Comparison of ENCODE assay signal across 8 cellular contexts in genomic region chr1:33349778-33350610, GRCh38. TPM values are rescaled to one million over a fixed set of nuclear protein-coding genes. Genes with fewer than 3 reads are reported as not detected.
DNase-seq lines count a peak whose midpoint lies in the region; ATAC-seq and TF ChIP-seq lines count a peak whose summit lies in the region.

No MANE protein-coding gene starts in this region.

- H3K27ac Mint-ChIP-seq in naive B cell, result peak overlapping the region; percentile 93 to 98 (median 98)
- peak overlapping the region; percentile 94 for H3K27ac Mint-ChIP-seq in stimulated activated effector memory CD8-positive, alpha-beta T cell treated with anti-CD3 and anti-CD28 coated beads, Interleukin-12 subunit alpha, Interleukin-12 subunit beta, amount 100 ng/mL, for 72 hours

- TF ChIP-seq CTCF in IMR-90 (conservative IDR thresholded peaks at IDR 0.05; ENCODE audit: low read depth, low read length) (no peak), Panc1 (IDR thresholded peaks at IDR 0.05) (no peak)

- peaks cover 10% of the 10 kb centered on the region for H3K4me1 ChIP-seq in IMR-90 (ENCODE audit: control insufficient read depth, insufficient read depth, low read length)
- peaks cover 34% of the 10 kb centered on the region for H3K4me1 ChIP-seq in Panc1 (ENCODE audit: control insufficient read depth, insufficient read depth, low read length)

- peaks cover 16% of the 10 kb centered on the region for H3K36me3 ChIP-seq in IMR-90 (ENCODE audit: control insufficient read depth, insufficient read depth, low read length)
- H3K36me3 ChIP-seq in Panc1 (ENCODE audit: control insufficient read depth, insufficient read depth, low read length), result peaks cover 7% of the 10 kb centered on the region

- peak overlapping the region; percentile 96 for H3K4ac ChIP-seq in IMR-90 (ENCODE audit: low read depth, low read length)

- H3K56ac ChIP-seq in IMR-90 (ENCODE audit: extremely low read depth, insufficient read depth, low read length), result peak overlapping the region; percentile 64

- H3K4me2 ChIP-seq in IMR-90 (ENCODE audit: low read depth, low read length), result peak overlapping the region; percentile 85

- H2BK20ac ChIP-seq in IMR-90 (ENCODE audit: low read depth, low read length), result peak overlapping the region; percentile 46; the same call in 1 of the 2 replicates

- H4K20me1 ChIP-seq in IMR-90 (ENCODE audit: insufficient read depth, low read length), result peaks cover 26% of the 10 kb centered on the region

- H2BK15ac ChIP-seq in IMR-90 (ENCODE audit: low read depth, low read length), result peak overlapping the region; percentile 72; the same call in 2 of the 3 replicates

- in situ Hi-C loops in IMR-90 (cut with MboI; ENCODE audit: low sequenced_read_pairs), result no loop called here
- in situ Hi-C loops in Panc1 (cut with HindIII; ENCODE audit: low pct_unique_long_range_greater_than_20kb, low sequenced_read_pairs), result no loop called here

- H3K27me3 ChIP-seq in IMR-90 (ENCODE audit: control insufficient read depth, insufficient read depth, low read length) (no peaks in the 10 kb centered on the region), Panc1 (ENCODE audit: control insufficient read depth, insufficient read depth, low read length) (no peaks in the 10 kb centered on the region)

- peak overlapping the region; percentile 90 for H3K9ac ChIP-seq in IMR-90 (ENCODE audit: low read depth, low read length)

- H3K9me3 Mint-ChIP-seq in naive B cell, result no peaks in the 10 kb centered on the region
- no peaks in the 10 kb centered on the region for H3K9me3 Mint-ChIP-seq in stimulated activated effector memory CD8-positive, alpha-beta T cell treated with anti-CD3 and anti-CD28 coated beads, Interleukin-12 subunit alpha, Interleukin-12 subunit beta, amount 100 ng/mL, for 72 hours

- H3K9me1 ChIP-seq in IMR-90 (ENCODE audit: insufficient read depth, low read length), result peaks cover 3% of the 10 kb centered on the region; the same call in 1 of the 2 replicates

- H2BK5ac ChIP-seq in IMR-90 (ENCODE audit: low read depth, low read length, poor library complexity, severe bottlenecking), result peak overlapping the region; percentile 99

- TF ChIP-seq RAD21 in IMR-90 (IDR thresholded peaks at IDR 0.05; ENCODE audit: low read length), result no peak

- peak overlapping the region; percentile 84 for H2AK9ac ChIP-seq in IMR-90 (replicated peaks; ENCODE audit: low read depth, low read length, poor library complexity)

- WGBS in IMR-90 (ENCODE audit: extremely low coverage in 2 of 2, insufficient read length in 1 of 2), 2 experiments, result 2% methylated on average over 24 of the region's 104 CpGs; no CpG with 5 or more reads in 1 of the 2 experiments

- TF ChIP-seq POLR2A in IMR-90 (IDR thresholded peaks at IDR 0.05; ENCODE audit: low read depth, low read length), result peak; percentile 71; the same call in 1 of the 2 replicates

- no peaks in the 10 kb centered on the region for H3K27me3 Mint-ChIP-seq in naive B cell

- peaks cover 6 to 28% of the 10 kb centered on the region in 2 experiments for H3K79me1 ChIP-seq in IMR-90 (ENCODE audit: low read depth in 1 of 2, low read length in 2 of 2)

- no peaks in the 10 kb centered on the region for H3K9me3 ChIP-seq in IMR-90 (ENCODE audit: control insufficient read depth, insufficient read depth, low read length)
- H3K9me3 ChIP-seq in Panc1 (ENCODE audit: control insufficient read depth, insufficient read depth, low read depth, low read length), result no peaks in the 10 kb centered on the region

- dilution Hi-C loops in IMR-90 (cut with HindIII; ENCODE audit: low sequenced_read_pairs, unreplicated experiment), result no loop called here

- peak overlapping the region; percentile 86 to 96 for H4K8ac ChIP-seq in IMR-90 (ENCODE audit: low read depth in 2 of 2, low read length in 2 of 2)

- ATAC-seq in GM21529 (IDR thresholded peaks at IDR 0.05; ENCODE audit: unreplicated experiment) (peak; percentile 75), IMR-90 (ENCODE audit: low read depth) (peak; percentile 82), Panc1 (peak; percentile 89), naive B cell (ENCODE audit: low read depth in 2 of 2) (peak; percentile 80 to 81)
- peak; percentile 91 for ATAC-seq in stimulated activated effector memory CD8-positive, alpha-beta T cell treated with anti-CD3 and anti-CD28 coated beads, Interleukin-12 subunit alpha, Interleukin-12 subunit beta, amount 100 ng/mL, for 72 hours

- H3K14ac ChIP-seq in IMR-90 (replicated peaks; ENCODE audit: low read depth, low read length), result peak overlapping the region; percentile 95

- H2AK5ac ChIP-seq in IMR-90 (ENCODE audit: low read depth, low read length), result peak overlapping the region; percentile 95

- peak overlapping the region; percentile 90 for H4K5ac ChIP-seq in IMR-90 (ENCODE audit: low read depth, low read length)

- peak overlapping the region; percentile 67 for H2BK120ac ChIP-seq in IMR-90 (ENCODE audit: low read depth, low read length)

- H4K91ac ChIP-seq in IMR-90 (ENCODE audit: insufficient read depth, low read depth, low read length), result peak overlapping the region; percentile 95

- H3K36me3 Mint-ChIP-seq in naive B cell, result no peaks in the 10 kb centered on the region
- peaks cover 26% of the 10 kb centered on the region for H3K36me3 Mint-ChIP-seq in stimulated activated effector memory CD8-positive, alpha-beta T cell treated with anti-CD3 and anti-CD28 coated beads, Interleukin-12 subunit alpha, Interleukin-12 subunit beta, amount 100 ng/mL, for 72 hours

- H3K18ac ChIP-seq in IMR-90 (ENCODE audit: low read depth, low read length), result peak overlapping the region; percentile 86

- CTCF ChIA-PET in IMR-90 (lab: Yijun Ruan, JAX), result no interaction called here
- CTCF ChIA-PET in Panc1 (lab: Charles Lee), result interaction anchor here (0.7 kb wide), 1 partner anchor 12 kb away, joined by 5 read pairs; no protein-coding TSS in a partner anchor

- DNase-seq in DMS153 treated with DMSO at 0.1 percent for 48 hours (lab: John Stamatoyannopoulos, UW; ENCODE audit: unreplicated experiment), result peak; percentile 85
- peak; percentile 72 for DNase-seq in IMR-90
- DNase-seq in Panc1 (ENCODE audit: low read depth, low spot score), result no peak
- DNase-seq in activated T-helper 1 cell treated with Interleukin-2 at 50 U/mL for 16 hours (ENCODE audit: low read depth), result peak; percentile 76
- peak; percentile 80 for DNase-seq in fibroblast of gingiva (ENCODE audit: low read depth)
- peak; percentile 73 for DNase-seq in naive B cell
- peak; percentile 68 to 85 for DNase-seq in stimulated activated effector memory CD8-positive, alpha-beta T cell treated with anti-CD3 and anti-CD28 coated beads, Interleukin-12 subunit alpha, Interleukin-12 subunit beta, amount 100 ng/mL, for 72 hours (ENCODE audit: low spot score in 2 of 2)

- H3K27ac ChIP-seq in IMR-90 (ENCODE audit: insufficient read depth, low read length) (peak overlapping the region; percentile 86), Panc1 (ENCODE audit: low read length) (peak overlapping the region; percentile 84)

- peak overlapping the region; percentile 98 for H3K4me3 ChIP-seq in IMR-90 (ENCODE audit: insufficient read depth, low read depth, low read length)
- peak overlapping the region; percentile 81 for H3K4me3 ChIP-seq in Panc1 (ENCODE audit: low read depth in 2 of 2, low read length in 2 of 2)

- H2AFZ ChIP-seq in IMR-90 (replicated peaks; ENCODE audit: low read length, poor library complexity), result peak overlapping the region; percentile 95

- peak overlapping the region; percentile 98 for H3K23ac ChIP-seq in IMR-90 (ENCODE audit: low read depth, low read length)

- peak overlapping the region; percentile 90 to 97 (median 94) for H3K4me3 Mint-ChIP-seq in naive B cell
- peak overlapping the region; percentile 90 for H3K4me3 Mint-ChIP-seq in stimulated activated effector memory CD8-positive, alpha-beta T cell treated with anti-CD3 and anti-CD28 coated beads, Interleukin-12 subunit alpha, Interleukin-12 subunit beta, amount 100 ng/mL, for 72 hours

- BruUV-seq in IMR-90 (replicated peaks; lab: Mats Ljungman, UMichigan) (no TSS peak), Panc1 (replicated peaks; lab: Mats Ljungman, UMichigan) (no TSS peak)

- peaks cover 33 to 40% (median 33%) of the 10 kb centered on the region in 3 donors for H3K4me1 Mint-ChIP-seq in naive B cell
- H3K4me1 Mint-ChIP-seq in stimulated activated effector memory CD8-positive, alpha-beta T cell treated with anti-CD3 and anti-CD28 coated beads, Interleukin-12 subunit alpha, Interleukin-12 subunit beta, amount 100 ng/mL, for 72 hours, result peaks cover 35% of the 10 kb centered on the region

- intact Hi-C loops in IMR-90 (cut with micrococcal nuclease) (loop anchor here (5.0 kb wide), 1 partner anchor 53 kb away; no protein-coding TSS in a partner anchor), Panc1 (cut with micrococcal nuclease; ENCODE audit: unreplicated experiment) (no loop called here)

- POLR2A ChIA-PET in IMR-90 (lab: Charles Lee; ENCODE audit: unreplicated experiment) (interaction anchor here (0.6 kb wide), 2 partner anchors 27 to 41 kb away, joined by 6 to 15 read pairs; no protein-coding TSS in a partner anchor), Panc1 (lab: Charles Lee) (interaction anchor here (0.6 kb wide), 1 partner anchor 52 kb away, joined by 8 read pairs; no protein-coding TSS in a partner anchor)

TF ChIP-seq in IMR-90, 13 proteins besides CTCF, POLR2A, EP300 and RAD21:
- no peak for TF ChIP-seq RFX5 (IDR thresholded peaks at IDR 0.05; ENCODE audit: low read depth, low read length)
- TF ChIP-seq MXI1 (IDR thresholded peaks at IDR 0.05; ENCODE audit: borderline replicate concordance, low read depth, low read length), result peak; percentile 76; the same call in 1 of the 2 replicates
- TF ChIP-seq MAZ (IDR thresholded peaks at IDR 0.05; ENCODE audit: borderline replicate concordance, low read depth, low read length), result peak; percentile 36; the same call in 1 of the 2 replicates

RNA-seq across cellular contexts. Expression of gene A3GALT2, which starts 29.1 kb away (rescaled TPM):
- total RNA-seq in IMR-90 (2012; rRNA removed) (not detected in 2 replicates), Panc1 (2021; ENCODE audit: unreplicated experiment) (not detected)
- polyA plus RNA-seq in IMR-90 (2012; rRNA removed) (not detected in 2 replicates), naive B cell (ENCODE audit: low read depth in 6 of 6) (not detected)
- not detected in 2 replicates for polyA plus RNA-seq in IMR-90 (2012; cell fraction: cytosol; rRNA removed)
- 0.23 and 1.2 TPM in 2 replicates for polyA plus RNA-seq in IMR-90 (2012; cell fraction: nucleus; rRNA removed; ENCODE audit: low replicate concordance)
- not detected for polyA plus RNA-seq in Panc1 (2012; ENCODE audit: insufficient read length)
